27 cellular contexts compared by ENCODE assay signal in genomic region chr3:13389378-13389777, GRCh38. TPM values are rescaled to one million over a fixed set of nuclear protein-coding genes. Genes with fewer than 3 reads are reported as not detected.
"Had no signal": no experiment of that assay in that cellular context is flagged by ENCODE, and none has a peak within 500 bp of the region (broad histone marks: within the 10 kb centered on the region; RNA-seq: fewer than 3 reads in every experiment).

No MANE protein-coding gene starts in this region.

- DNase-seq: dermis blood vessel endothelial cell; effector memory CD4-positive, alpha-beta T cell; foreskin keratinocyte; heart left ventricle; hippocampal formation; immature natural killer cell; left ventricle myocardium superior; lower lobe of right lung; naive thymus-derived CD8-positive, alpha-beta T cell; nephron progenitor cell; nucleus accumbens; ovary; psoas muscle; right cardiac atrium; sigmoid colon; stimulated activated CD4-positive, alpha-beta T cell treated with anti-CD3 and anti-CD28 coated beads, Interleukin-2, amount 100 ng/mL, for 24 hours; stimulated activated CD4-positive, alpha-beta T cell treated with anti-CD3 and anti-CD28 coated beads, Interleukin-4, amount 100 ng/mL, for 24 hours; upper lobe of right lung; uterus had no signal

- H3K4me1 ChIP-seq: esophagus muscularis mucosa, foreskin keratinocyte, gastroesophageal sphincter, heart left ventricle, lower lobe of right lung, psoas muscle, sigmoid colon, upper lobe of right lung, uterus had no signal

- H3K27me3 Mint-ChIP-seq: naive thymus-derived CD8-positive, alpha-beta T cell; stimulated activated memory B cell treated with anti-CD40 and anti-IgM and Interleukin-4, amounts not matched to agents 10 μg/mL and 1 μg/mL and 100 μg/mL, for 72 hours; stimulated activated naive CD8-positive, alpha-beta T cell treated with anti-CD3 and anti-CD28 coated beads, Interleukin-15, Interleukin-2, amounts not matched to agents 100 ng/mL and 50 ng/mL, for 24 hours had no signal

- H3K9me3 ChIP-seq: esophagus muscularis mucosa, gastroesophageal sphincter, heart left ventricle, lower lobe of right lung, ovary, psoas muscle, sigmoid colon, thoracic aorta, tibial nerve, upper lobe of right lung, uterus had no signal

- H3K27me3 ChIP-seq: esophagus muscularis mucosa, gastroesophageal sphincter, heart left ventricle, ovary, sigmoid colon, tibial nerve, upper lobe of right lung, uterus had no signal

- H3K4me3 ChIP-seq: coronary artery, esophagus muscularis mucosa, gastroesophageal sphincter, heart left ventricle, lower lobe of right lung, ovary, psoas muscle, sigmoid colon, thoracic aorta, tibial nerve, upper lobe of right lung, uterus had no signal

- H3K9me3 Mint-ChIP-seq: immature natural killer cell; naive thymus-derived CD8-positive, alpha-beta T cell; nephron progenitor cell; stimulated activated memory B cell treated with anti-CD40 and anti-IgM and Interleukin-4, amounts not matched to agents 10 μg/mL and 1 μg/mL and 100 μg/mL, for 72 hours; stimulated activated naive CD8-positive, alpha-beta T cell treated with anti-CD3 and anti-CD28 coated beads, Interleukin-15, Interleukin-2, amounts not matched to agents 100 ng/mL and 50 ng/mL, for 24 hours had no signal

- H3K27ac ChIP-seq: coronary artery, esophagus muscularis mucosa, foreskin keratinocyte, gastroesophageal sphincter, heart left ventricle, lower lobe of right lung, ovary, psoas muscle, sigmoid colon, thoracic aorta, tibial nerve, upper lobe of right lung, uterus had no signal

- ATAC-seq: foreskin keratinocyte; gastroesophageal sphincter; heart left ventricle; left ventricle myocardium superior; lower lobe of right lung; naive thymus-derived CD8-positive, alpha-beta T cell; psoas muscle; right cardiac atrium; stimulated activated memory B cell treated with anti-CD40 and anti-IgM and Interleukin-4, amounts not matched to agents 10 μg/mL and 1 μg/mL and 100 μg/mL, for 72 hours; upper lobe of right lung had no signal

- H3K36me3 ChIP-seq: ovary, thoracic aorta, uterus had no signal

- H3K4me3 Mint-ChIP-seq: immature natural killer cell; naive thymus-derived CD8-positive, alpha-beta T cell; nephron progenitor cell; stimulated activated memory B cell treated with anti-CD40 and anti-IgM and Interleukin-4, amounts not matched to agents 10 μg/mL and 1 μg/mL and 100 μg/mL, for 72 hours; stimulated activated naive CD8-positive, alpha-beta T cell treated with anti-CD3 and anti-CD28 coated beads, Interleukin-15, Interleukin-2, amounts not matched to agents 100 ng/mL and 50 ng/mL, for 24 hours had no signal

- H3K4me1 Mint-ChIP-seq: nephron progenitor cell had no signal

- H3K27ac Mint-ChIP-seq: nephron progenitor cell; stimulated activated memory B cell treated with anti-CD40 and anti-IgM and Interleukin-4, amounts not matched to agents 10 μg/mL and 1 μg/mL and 100 μg/mL, for 72 hours had no signal

RNA-seq across cellular contexts. Expression of gene NUP210, which starts 30.7 kb away (rescaled TPM):
- total RNA-seq: foreskin keratinocyte, myocyte had no signal
- polyA plus RNA-seq: foreskin keratinocyte had no signal
